ENCODE assay signal across 20 cellular contexts in the genomic region with DNA sequence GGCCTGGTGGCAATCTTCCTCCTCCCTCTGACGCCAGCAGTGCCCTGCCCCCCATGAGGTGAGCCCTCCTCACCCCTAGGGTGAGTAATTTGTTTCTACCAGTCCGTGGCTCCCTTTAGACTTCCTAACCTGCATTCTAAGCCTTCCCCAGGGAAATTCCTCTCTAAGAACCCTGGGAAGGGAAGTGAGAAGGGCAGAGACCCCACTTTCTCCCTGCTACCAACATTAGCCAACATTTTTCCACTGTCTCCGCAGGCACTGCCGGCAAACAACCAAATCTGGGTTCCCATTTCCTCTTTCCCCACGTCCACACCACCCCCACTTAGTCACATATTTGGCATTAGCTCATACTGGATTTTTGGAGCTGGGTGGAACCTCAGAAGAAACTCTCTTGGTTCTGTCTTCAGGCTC.
DNase-seq lines count a peak whose midpoint lies in the region; TF ChIP-seq lines count a peak whose summit lies in the region.
"Had no signal": no experiment of that assay in that cellular context is flagged by ENCODE, and none has a peak within 500 bp of the region (broad histone marks: within the 10 kb centered on the region; RNA-seq: fewer than 3 reads in every experiment).

No MANE protein-coding gene starts in this region.

- peak overlapping the region; percentile 83 for H3K27ac ChIP-seq in stomach smooth muscle (ENCODE audit: low read length)
- H3K27ac ChIP-seq: prostate gland, SJCRH30 had no signal

- H3K27me3 ChIP-seq in stomach smooth muscle (ENCODE audit: control insufficient read depth in 1 of 2, insufficient read depth in 2 of 2, low read length in 2 of 2): no peaks in the 10 kb centered on the region
- H3K27me3 ChIP-seq: adrenal gland, SJCRH30 had no signal

- H3K27ac Mint-ChIP-seq in HFFc6: 0 out of 2 replicates have a peak overlapping the region, but pooled peaks have one; percentile 15
- H3K27ac Mint-ChIP-seq in brain: peak overlapping the region in 3 of 5 experiments; percentile 31 to 87 (median 37)
- H3K27ac Mint-ChIP-seq: activated CD8-positive, alpha-beta memory T cell treated with anti-CD3 and anti-CD28 coated beads, Interleukin-2, amount 10 ng/mL, durations not matched to agents 7 days and 5 days; activated T-helper 2 cell treated with anti-CD3 and anti-CD28 coated beads, Interferon-gamma antibody, Interleukin-2, Interleukin-4, amounts not matched to agents 10 μg/mL and 5 μg/mL and 100 μg/mL, durations not matched to agents 14 hours and 24 hours and 36 hours; endodermal cell had no signal

- peaks cover 78% of the 10 kb centered on the region for H3K4me1 ChIP-seq in stomach smooth muscle (ENCODE audit: control insufficient read depth, insufficient read depth, low read length)
- H3K4me1 ChIP-seq: prostate gland had no signal

- H3K4me3 ChIP-seq in stomach smooth muscle (ENCODE audit: low read length in 2 of 2): no peak overlapping the region
- H3K4me3 ChIP-seq: adrenal gland, prostate gland, SJCRH30 had no signal

- no peak for DNase-seq in HFFc6
- peak; percentile 41 for DNase-seq in glomerular visceral epithelial cell (ENCODE audit: extremely low spot score)
- DNase-seq in DMS53 treated with DMSO at 0.1 percent for 48 hours (lab: John Stamatoyannopoulos, UW; ENCODE audit: unreplicated experiment): no peak
- DNase-seq in SHP77 (lab: John Stamatoyannopoulos, UW): no peak
- DNase-seq in NCI-H510A (lab: John Stamatoyannopoulos, UW): no peak
- no peak for DNase-seq in GM13977 (ENCODE audit: low spot score)
- DNase-seq: activated CD4-positive, alpha-beta T cell treated with anti-CD3 and anti-CD28 coated beads for 1 hour; activated CD8-positive, alpha-beta memory T cell treated with anti-CD3 and anti-CD28 coated beads, Interleukin-2, amount 10 ng/mL, durations not matched to agents 7 days and 5 days; adrenal gland; endodermal cell; naive B cell; NCI-H1694; NCI-H446; SJCRH30; stimulated activated CD4-positive, alpha-beta T cell treated with anti-CD3 and anti-CD28 coated beads, Interleukin-15, amount 100 ng/mL, for 24 hours; stimulated activated naive CD4-positive, alpha-beta T cell had no signal

- TF ChIP-seq CTCF in HFFc6 (IDR thresholded peaks at IDR 0.05) (no peak), brain (conservative IDR thresholded peaks at IDR 0.05) (no peak), GM13977 (IDR thresholded peaks at IDR 0.05; ENCODE audit: extremely low read depth, insufficient read depth, missing control alignments) (no peak)

- H3K36me3 ChIP-seq in stomach smooth muscle (ENCODE audit: control insufficient read depth in 2 of 2, insufficient read depth in 2 of 2, low read length in 2 of 2): peaks cover 54 to 61% of the 10 kb centered on the region in 2 donors
- H3K36me3 ChIP-seq: prostate gland had no signal

- H3K9me3 Mint-ChIP-seq in HFFc6 (no peaks in the 10 kb centered on the region), brain (no peaks in the 10 kb centered on the region)
- H3K9me3 Mint-ChIP-seq: activated T-helper 2 cell treated with anti-CD3 and anti-CD28 coated beads, Interferon-gamma antibody, Interleukin-2, Interleukin-4, amounts not matched to agents 10 μg/mL and 5 μg/mL and 100 μg/mL, durations not matched to agents 14 hours and 24 hours and 36 hours; endodermal cell; naive B cell had no signal

- H3K27me3 Mint-ChIP-seq in HFFc6 (ENCODE audit: insufficient read depth): peaks cover 1% of the 10 kb centered on the region; the same call in 1 of the 2 replicates
- peaks cover 11% of the 10 kb centered on the region for H3K27me3 Mint-ChIP-seq in brain

- no peak overlapping the region for H3K9ac ChIP-seq in stomach smooth muscle (ENCODE audit: low read length in 2 of 2)

- H3K9me3 ChIP-seq in stomach smooth muscle (ENCODE audit: control insufficient read depth in 2 of 2, low read length in 2 of 2): no peaks in the 10 kb centered on the region
- H3K9me3 ChIP-seq: adrenal gland, prostate gland, SJCRH30 had no signal

- H3K36me3 Mint-ChIP-seq in HFFc6 (ENCODE audit: low read depth) (no peaks in the 10 kb centered on the region), brain (peaks cover 51% of the 10 kb centered on the region)
- H3K36me3 Mint-ChIP-seq: activated CD8-positive, alpha-beta memory T cell treated with anti-CD3 and anti-CD28 coated beads, Interleukin-2, amount 10 ng/mL, durations not matched to agents 7 days and 5 days; naive B cell had no signal

- in situ Hi-C loops in GM13977 (cut with MboI; ENCODE audit: low pct_unique_long_range_greater_than_20kb, low sequenced_read_pairs, unreplicated experiment): no loop called here

- H3K4me3 Mint-ChIP-seq in HFFc6: no peak overlapping the region
- H3K4me3 Mint-ChIP-seq in brain: no peak overlapping the region
- H3K4me3 Mint-ChIP-seq: activated CD8-positive, alpha-beta memory T cell treated with anti-CD3 and anti-CD28 coated beads, Interleukin-2, amount 10 ng/mL, durations not matched to agents 7 days and 5 days; endodermal cell; naive B cell had no signal

- H3K4me1 Mint-ChIP-seq in HFFc6 (ENCODE audit: low read depth) (peaks cover 50% of the 10 kb centered on the region), brain (peaks cover 42% of the 10 kb centered on the region)
- H3K4me1 Mint-ChIP-seq: activated CD8-positive, alpha-beta memory T cell treated with anti-CD3 and anti-CD28 coated beads, Interleukin-2, amount 10 ng/mL, durations not matched to agents 7 days and 5 days; naive B cell had no signal
